18 cellular contexts compared by ENCODE assay signal in the genomic region with DNA sequence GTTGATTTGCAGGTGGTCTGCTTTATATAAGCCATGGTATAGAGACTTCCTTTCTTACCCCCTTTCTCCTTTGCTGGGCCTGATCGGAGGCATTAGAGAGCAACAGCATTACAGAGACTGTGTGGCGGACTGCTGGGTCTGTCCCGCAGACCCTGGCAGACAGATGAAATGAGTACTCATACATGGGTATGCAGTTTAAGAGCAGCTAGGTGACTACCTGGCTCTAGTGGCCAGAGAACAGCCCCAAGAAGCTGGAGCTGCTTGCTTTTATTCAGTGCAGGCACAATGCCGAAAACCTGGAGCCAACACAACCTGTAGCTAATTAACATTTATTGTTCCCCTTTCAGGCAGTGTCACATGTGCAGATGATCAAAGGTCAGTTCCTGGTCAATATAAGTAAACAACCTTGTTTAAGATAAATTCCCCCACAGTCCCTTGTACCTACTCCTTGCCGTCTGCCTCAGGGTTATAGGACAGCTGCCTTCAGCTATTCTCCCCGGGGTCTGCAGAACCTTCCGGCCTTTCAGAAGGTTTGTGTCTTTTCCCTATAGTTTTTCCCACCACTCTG.
"Had no signal": no experiment of that assay in that cellular context is flagged by ENCODE, and none has a peak within 500 bp of the region (broad histone marks: within the 10 kb centered on the region; RNA-seq: fewer than 3 reads in every experiment).

No MANE protein-coding gene starts in this region.

- H3K36me3 ChIP-seq: gastrocnemius medialis, heart right ventricle, suprapubic skin, upper lobe of left lung had no signal

- H3K4me3 ChIP-seq: gastrocnemius medialis, heart right ventricle, lung, smooth muscle cell, suprapubic skin, upper lobe of left lung had no signal

- H3K4me1 ChIP-seq: gastrocnemius medialis, heart right ventricle, suprapubic skin, upper lobe of left lung had no signal

- H3K27me3 Mint-ChIP-seq: activated T-helper 17 cell treated with anti-CD3 and anti-CD28 coated beads, Interleukin-2, amount 50 U/mL, for 72 hours; dendritic cell treated with granulocyte-macrophage colony-stimulating factor and Interleukin-4, amounts not matched to agents 40 ng/mL and 50 ng/mL, for 4 days; naive thymus-derived CD8-positive, alpha-beta T cell; stimulated activated naive CD8-positive, alpha-beta T cell treated with anti-CD3 and anti-CD28 coated beads, Interleukin-15, Interleukin-2, amounts not matched to agents 100 ng/mL and 50 ng/mL, for 24 hours had no signal

- H3K4me1 Mint-ChIP-seq: activated T-helper 17 cell treated with anti-CD3 and anti-CD28 coated beads, Interleukin-2, amount 50 U/mL, for 72 hours; naive thymus-derived CD8-positive, alpha-beta T cell had no signal

- ATAC-seq: activated T-helper 17 cell treated with anti-CD3 and anti-CD28 coated beads, Interleukin-2, amount 50 U/mL, for 72 hours; gastrocnemius medialis; heart right ventricle; left cardiac atrium; naive thymus-derived CD8-positive, alpha-beta T cell; right cardiac atrium had no signal

- H3K9me3 Mint-ChIP-seq: activated T-helper 17 cell treated with anti-CD3 and anti-CD28 coated beads, Interleukin-2, amount 50 U/mL, for 72 hours; stimulated activated naive CD8-positive, alpha-beta T cell treated with anti-CD3 and anti-CD28 coated beads, Interleukin-15, Interleukin-2, amounts not matched to agents 100 ng/mL and 50 ng/mL, for 24 hours had no signal

- H3K36me3 Mint-ChIP-seq: naive thymus-derived CD8-positive, alpha-beta T cell had no signal

- H3K4me3 Mint-ChIP-seq: activated T-helper 17 cell treated with anti-CD3 and anti-CD28 coated beads, Interleukin-2, amount 50 U/mL, for 72 hours; dendritic cell treated with granulocyte-macrophage colony-stimulating factor and Interleukin-4, amounts not matched to agents 40 ng/mL and 50 ng/mL, for 4 days; naive thymus-derived CD8-positive, alpha-beta T cell; stimulated activated naive CD8-positive, alpha-beta T cell treated with anti-CD3 and anti-CD28 coated beads, Interleukin-15, Interleukin-2, amounts not matched to agents 100 ng/mL and 50 ng/mL, for 24 hours had no signal

- DNase-seq: activated CD4-positive, alpha-beta T cell treated with anti-CD3 and anti-CD28 coated beads for 1 hour; activated CD4-positive, alpha-beta T cell treated with anti-CD3 and anti-CD28 coated beads, Interleukin-2, amount 50 U/mL, for 48 hours; activated naive CD4-positive, alpha-beta T cell treated with Interleukin-2 at 50 U/mL for 16 hours; anterior cingulate cortex; gastrocnemius medialis; heart right ventricle; left cardiac atrium; naive thymus-derived CD8-positive, alpha-beta T cell; posterior cingulate gyrus; right cardiac atrium; T-helper 9 cell; upper lobe of left lung had no signal

- H3K9me3 ChIP-seq: gastrocnemius medialis, suprapubic skin, upper lobe of left lung had no signal

- H3K27ac ChIP-seq: gastrocnemius medialis, heart right ventricle, suprapubic skin, upper lobe of left lung had no signal

- H3K27me3 ChIP-seq: gastrocnemius medialis, heart right ventricle, suprapubic skin, upper lobe of left lung had no signal

- H3K27ac Mint-ChIP-seq: activated T-helper 17 cell treated with anti-CD3 and anti-CD28 coated beads, Interleukin-2, amount 50 U/mL, for 72 hours; dendritic cell treated with granulocyte-macrophage colony-stimulating factor and Interleukin-4, amounts not matched to agents 40 ng/mL and 50 ng/mL, for 4 days; naive thymus-derived CD8-positive, alpha-beta T cell; stimulated activated naive CD8-positive, alpha-beta T cell treated with anti-CD3 and anti-CD28 coated beads, Interleukin-15, Interleukin-2, amounts not matched to agents 100 ng/mL and 50 ng/mL, for 24 hours had no signal
